2 cellular contexts compared by ENCODE assay signal in genomic region chr15:80953953-80954778, GRCh38.
A peak's percentile ranks its signal among the peaks of the same experiment; 100 is the strongest.
TF ChIP-seq lines count a peak whose summit lies in the region.

No MANE protein-coding gene starts in this region.

TF ChIP-seq in GM23338, 12 proteins besides CTCF, POLR2A, EP300 and RAD21:
- TF ChIP-seq REST (IDR thresholded peaks at IDR 0.05; ENCODE audit: unreplicated experiment), result no peak
- no peak for TF ChIP-seq NANOG (IDR thresholded peaks at IDR 0.05; ENCODE audit: borderline replicate concordance)
- no peak for TF ChIP-seq EZH2 (IDR thresholded peaks at IDR 0.05; ENCODE audit: low read depth, unreplicated experiment)
- TF ChIP-seq JUNB (IDR thresholded peaks at IDR 0.05; ENCODE audit: unreplicated experiment), result no peak
- no peak for TF ChIP-seq POLR2AphosphoS5 (IDR thresholded peaks at IDR 0.05; ENCODE audit: low read depth)
- TF ChIP-seq ZNF331 (CRISPR knock-in tag; IDR thresholded peaks at IDR 0.05; ENCODE audit: low read depth), result no peak
- TF ChIP-seq ZNF114 (CRISPR knock-in tag; IDR thresholded peaks at IDR 0.05), result no peak
- TF ChIP-seq STAT1 (IDR thresholded peaks at IDR 0.05; ENCODE audit: unreplicated experiment), result no peak
- TF ChIP-seq CREB1 (CRISPR knock-in tag; IDR thresholded peaks at IDR 0.05; ENCODE audit: low read depth), result no peak
- no peak for TF ChIP-seq EZH2phosphoT487 (IDR thresholded peaks at IDR 0.05; ENCODE audit: unreplicated experiment)
- no peak for TF ChIP-seq ZNF462 (CRISPR knock-in tag; IDR thresholded peaks at IDR 0.05)
- TF ChIP-seq ETS1 (IDR thresholded peaks at IDR 0.05), result no peak

TF ChIP-seq in WTC11, 78 proteins besides CTCF, POLR2A, EP300 and RAD21 (continued from another document):
- TF ChIP-seq ZSCAN18 (CRISPR knock-in tag; IDR thresholded peaks at IDR 0.05) (no peak), GTF2I (CRISPR knock-in tag; conservative IDR thresholded peaks at IDR 0.05) (no peak), FOXP4 (CRISPR knock-in tag; IDR thresholded peaks at IDR 0.05) (0 out of 2 replicates have a peak, but pooled peaks have one; percentile 34)
